Comparison of ENCODE assay signal across 28 cellular contexts in the genomic region with DNA sequence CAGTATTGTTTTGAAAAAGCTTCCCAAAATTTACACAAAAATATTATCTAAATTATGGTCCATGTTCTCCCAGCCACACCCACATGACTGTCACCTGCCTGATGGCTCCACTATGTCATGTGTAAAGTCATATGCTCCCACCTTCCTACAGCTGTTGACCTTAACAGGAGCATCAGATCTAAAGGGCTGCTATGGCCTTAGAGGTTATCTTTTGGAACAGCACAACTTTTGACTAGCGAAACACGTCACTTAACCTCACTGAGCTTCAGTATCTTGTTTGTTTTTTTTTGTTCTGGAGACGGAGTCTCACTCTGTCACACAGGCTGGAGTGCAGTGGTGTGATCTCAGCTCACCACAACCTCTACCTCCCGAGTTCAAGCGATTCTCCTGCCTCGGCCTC.
"Had no signal": no experiment of that assay in that cellular context is flagged by ENCODE, and none has a peak within 500 bp of the region (broad histone marks: within the 10 kb centered on the region; RNA-seq: fewer than 3 reads in every experiment).

No MANE protein-coding gene starts in this region.

- H3K4me3 ChIP-seq: dorsolateral prefrontal cortex, gastroesophageal sphincter, heart left ventricle, hepatocyte, left lung, mucosa of descending colon, neural progenitor cell, prostate gland, sigmoid colon, suprapubic skin, transverse colon, upper lobe of right lung, uterus had no signal

- H3K4me1 Mint-ChIP-seq: mesothelial cell of epicardium, naive B cell, neural progenitor cell had no signal

- H3K27ac ChIP-seq: gastroesophageal sphincter, heart left ventricle, hepatocyte, left lung, neural progenitor cell, prostate gland, sigmoid colon, suprapubic skin, transverse colon, upper lobe of right lung, uterus had no signal

- H3K9me3 Mint-ChIP-seq: naive B cell; natural killer cell treated with Interleukin-12 subunit alpha and Interleukin-12 subunit beta and Interleukin-15 and Interleukin-18, amount 100 ng/mL, for 72 hours; neural progenitor cell; stimulated activated naive CD8-positive, alpha-beta T cell treated with anti-CD3 and anti-CD28 coated beads, Interleukin-15, amount 100 ng/mL, for 72 hours had no signal

- H3K4me3 Mint-ChIP-seq: mesothelial cell of epicardium; naive B cell; natural killer cell treated with Interleukin-12 subunit alpha and Interleukin-12 subunit beta and Interleukin-15 and Interleukin-18, amount 100 ng/mL, for 72 hours; neural progenitor cell; stimulated activated naive CD8-positive, alpha-beta T cell treated with anti-CD3 and anti-CD28 coated beads, Interleukin-15, amount 100 ng/mL, for 72 hours had no signal

- DNase-seq: dorsolateral prefrontal cortex; effector CD4-positive, alpha-beta T cell; foreskin fibroblast; heart left ventricle; kidney; left lung; mesenchymal stem cell; mucosa of descending colon; naive B cell; nucleus accumbens; right cardiac atrium; sigmoid colon; stimulated activated CD4-positive, alpha-beta T cell treated with anti-CD3 and anti-CD28 coated beads, Interleukin-15, amount 100 ng/mL, for 24 hours; stimulated activated CD4-positive, alpha-beta T cell treated with anti-CD3 and anti-CD28 coated beads, Interleukin-2, amount 100 ng/mL, for 48 hours; stimulated activated naive CD4-positive, alpha-beta T cell; stimulated activated naive CD8-positive, alpha-beta T cell treated with anti-CD3 and anti-CD28 coated beads, Interleukin-15, amount 100 ng/mL, for 72 hours; transverse colon; upper lobe of right lung; uterus had no signal

- H2AFZ ChIP-seq: hepatocyte, neural progenitor cell had no signal

- H3K36me3 ChIP-seq: neural progenitor cell, prostate gland, uterus had no signal

- FAIRE-seq: colon, kidney had no signal

- H3K9me3 ChIP-seq: gastroesophageal sphincter, heart left ventricle, left lung, mucosa of descending colon, prostate gland, sigmoid colon, suprapubic skin, transverse colon, upper lobe of right lung, uterus had no signal

- H3K4me1 ChIP-seq: gastroesophageal sphincter, heart left ventricle, left lung, neural progenitor cell, prostate gland, sigmoid colon, suprapubic skin, transverse colon, upper lobe of right lung, uterus had no signal

- H3K27ac Mint-ChIP-seq: mesothelial cell of epicardium; neural progenitor cell; stimulated activated naive CD8-positive, alpha-beta T cell treated with anti-CD3 and anti-CD28 coated beads, Interleukin-15, amount 100 ng/mL, for 72 hours had no signal

- H3K27me3 Mint-ChIP-seq: naive B cell; natural killer cell treated with Interleukin-12 subunit alpha and Interleukin-12 subunit beta and Interleukin-15 and Interleukin-18, amount 100 ng/mL, for 72 hours; stimulated activated naive CD8-positive, alpha-beta T cell treated with anti-CD3 and anti-CD28 coated beads, Interleukin-15, amount 100 ng/mL, for 72 hours had no signal

- H3K27me3 ChIP-seq: dorsolateral prefrontal cortex, gastroesophageal sphincter, heart left ventricle, hepatocyte, left lung, neural progenitor cell, sigmoid colon, suprapubic skin, transverse colon, upper lobe of right lung, uterus had no signal

- H3K79me2 ChIP-seq: hepatocyte had no signal

- ATAC-seq: esophagus mucosa; gastroesophageal sphincter; heart left ventricle; left lung; mucosa of descending colon; natural killer cell treated with Interleukin-12 subunit alpha and Interleukin-12 subunit beta and Interleukin-15 and Interleukin-18, amount 100 ng/mL, for 72 hours; right cardiac atrium; stimulated activated naive CD8-positive, alpha-beta T cell treated with anti-CD3 and anti-CD28 coated beads, Interleukin-15, amount 100 ng/mL, for 72 hours; upper lobe of right lung had no signal

- H3K4me2 ChIP-seq: hepatocyte, neural progenitor cell had no signal

- H3K9ac ChIP-seq: neural progenitor cell had no signal
